ENCODE assay signal across 1 cellular context in genomic region chr22:37186997-37187522, GRCh38.
TF ChIP-seq lines count a peak whose summit lies in the region.

No MANE protein-coding gene starts in this region.

TF ChIP-seq in K562, 482 proteins besides CTCF, POLR2A, EP300 and RAD21:
- no peak for TF ChIP-seq PBX2 (CRISPR knock-in tag; IDR thresholded peaks at IDR 0.05; ENCODE audit: low read depth)
- TF ChIP-seq PBX2 (tag; conservative IDR thresholded peaks at IDR 0.05; ENCODE audit: low read depth), result no peak
- TF ChIP-seq ZNF655 (CRISPR knock-in tag; IDR thresholded peaks at IDR 0.05), result no peak
- TF ChIP-seq TOE1 (IDR thresholded peaks at IDR 0.05; ENCODE audit: borderline replicate concordance), result no peak
- no peak for TF ChIP-seq TOE1 (CRISPR knock-in tag; IDR thresholded peaks at IDR 0.05; ENCODE audit: borderline replicate concordance, low read depth)
- TF ChIP-seq DLX4 (CRISPR knock-in tag; IDR thresholded peaks at IDR 0.05), result no peak
- no peak for TF ChIP-seq KLF16 (IDR thresholded peaks at IDR 0.05)
- TF ChIP-seq BCOR (IDR thresholded peaks at IDR 0.05), result peak; percentile 60; the same call in 1 of the 2 replicates
- no peak for TF ChIP-seq SMAD3 (CRISPR knock-in tag; conservative IDR thresholded peaks at IDR 0.05)
- TF ChIP-seq E2F3 (CRISPR knock-in tag; IDR thresholded peaks at IDR 0.05), result no peak
- peak; percentile 81 for TF ChIP-seq RBM25 (IDR thresholded peaks at IDR 0.05; ENCODE audit: low read depth, low read length, severe bottlenecking)
- no peak for TF ChIP-seq ZNF263 (CRISPR knock-in tag; IDR thresholded peaks at IDR 0.05; ENCODE audit: borderline replicate concordance)
- no peak for TF ChIP-seq PRMT5 (CRISPR knock-in tag; IDR thresholded peaks at IDR 0.05)
- TF ChIP-seq ZNF512 (tag; IDR thresholded peaks at IDR 0.05), result no peak
- TF ChIP-seq ZNF280A (IDR thresholded peaks at IDR 0.05; ENCODE audit: low read depth, partially characterized antibody), result no peak
- TF ChIP-seq ZNF212 (CRISPR knock-in tag; IDR thresholded peaks at IDR 0.05), result no peak
- TF ChIP-seq ZFP36 (IDR thresholded peaks at IDR 0.05; ENCODE audit: low read depth, low read length, partially characterized antibody), result peak; percentile 83
TF ChIP-seq in K562: peak in this region for 3.
